Comparison of ENCODE assay signal across 8 cellular contexts in the genomic region with DNA sequence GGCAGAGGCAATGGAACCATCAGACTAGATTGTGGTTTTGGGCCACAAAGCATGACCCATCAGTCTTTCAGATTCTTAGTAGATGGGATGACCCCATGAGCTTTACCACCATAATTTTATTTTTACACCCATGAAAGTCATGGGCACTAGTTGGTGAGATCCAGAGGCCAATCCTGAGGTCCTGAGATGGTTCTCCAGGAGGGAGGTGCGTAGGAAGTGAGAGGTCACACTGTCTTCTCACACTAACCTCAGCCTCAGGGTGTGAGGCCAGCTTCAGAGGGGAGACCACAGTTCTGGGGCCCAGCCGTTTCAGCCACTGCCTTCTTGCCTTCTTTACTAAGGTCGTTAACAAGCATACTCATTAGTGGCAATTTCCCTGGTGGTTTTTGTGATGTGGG.
DNase-seq lines count a peak whose midpoint lies in the region; ATAC-seq lines count a peak whose summit lies in the region.
"Had no signal": no experiment of that assay in that cellular context is flagged by ENCODE, and none has a peak within 500 bp of the region (broad histone marks: within the 10 kb centered on the region; RNA-seq: fewer than 3 reads in every experiment).

No MANE protein-coding gene starts in this region.

- no peaks in the 10 kb centered on the region for H3K9me3 Mint-ChIP-seq in immature natural killer cell

- peaks cover 2 to 7% (median 4%) of the 10 kb centered on the region in 3 donors for H3K27me3 Mint-ChIP-seq in immature natural killer cell (ENCODE audit: low read depth in 3 of 3)

- peak; percentile 53 to 63 (median 60) for DNase-seq in immature natural killer cell
- no peak for DNase-seq in stimulated activated naive CD4-positive, alpha-beta T cell treated with Interleukin-2 at 50 U/mL for 16 hours (lab: John Stamatoyannopoulos, UW)
- no peak for DNase-seq in HuH-7 (ENCODE audit: low spot score)
- DNase-seq: NCI-H2227 treated with DMSO at 0.1 percent for 48 hours had no signal

- peak overlapping the region; percentile 81 to 94 (median 90) for H3K27ac Mint-ChIP-seq in immature natural killer cell

- ATAC-seq in GM18511 (IDR thresholded peaks at IDR 0.05; ENCODE audit: unreplicated experiment): peak; percentile 34
- ATAC-seq in GM21619 (IDR thresholded peaks at IDR 0.05; ENCODE audit: unreplicated experiment): peak; percentile 31
- ATAC-seq in HG03565 (IDR thresholded peaks at IDR 0.05; ENCODE audit: unreplicated experiment): peak; percentile 17
- no peak for ATAC-seq in GM21360 (IDR thresholded peaks at IDR 0.05; ENCODE audit: unreplicated experiment)

- H3K36me3 Mint-ChIP-seq in immature natural killer cell: peaks cover 0 to 4% (median 0%) of the 10 kb centered on the region in 3 donors

- H3K4me3 Mint-ChIP-seq in immature natural killer cell: peak overlapping the region; percentile 58 to 68 (median 61)

- H3K4me1 Mint-ChIP-seq in immature natural killer cell: peaks cover 40 to 47% of the 10 kb centered on the region in 2 donors

Comparison
In these comparisons a context has a peak if more than half of its experiments do, and no peak if none do; other contexts are left out.
1. DNase-seq: peak in immature natural killer cell (3 of 3); none in stimulated activated naive CD4-positive, alpha-beta T cell treated with Interleukin-2 at 50 U/mL for 16 hours (single experiment) and HuH-7 (single experiment).